7 cellular contexts compared by ENCODE assay signal in genomic region chr3:11671648-11672100, GRCh38. TPM values are rescaled to one million over a fixed set of nuclear protein-coding genes. Genes with fewer than 3 reads are reported as not detected.
A peak's percentile ranks its signal among the peaks of the same experiment; 100 is the strongest.
DNase-seq lines count a peak whose midpoint lies in the region; ATAC-seq and TF ChIP-seq lines count a peak whose summit lies in the region.

No MANE protein-coding gene starts in this region.

- TF ChIP-seq CTCF in chondrocyte (IDR thresholded peaks at IDR 0.05): no peak

- H3K36me3 ChIP-seq in HAP-1 (replicated peaks): no peaks in the 10 kb centered on the region

- peak; percentile 92 for ATAC-seq in GM19351 (IDR thresholded peaks at IDR 0.05; ENCODE audit: unreplicated experiment)
- ATAC-seq in HG03571 (IDR thresholded peaks at IDR 0.05; ENCODE audit: unreplicated experiment): peak; percentile 74
- peak; percentile 82 for ATAC-seq in stimulated activated memory B cell treated with anti-CD40 and anti-IgM and Interleukin-4, amounts not matched to agents 10 μg/mL and 1 μg/mL and 100 μg/mL, for 72 hours
- ATAC-seq in GM19023 (IDR thresholded peaks at IDR 0.05; ENCODE audit: unreplicated experiment): no peak

- H3K4me1 Mint-ChIP-seq in chondrocyte (ENCODE audit: low read depth): peaks cover 73% of the 10 kb centered on the region
- H3K4me1 Mint-ChIP-seq in stimulated activated memory B cell treated with anti-CD40 and anti-IgM and Interleukin-4, amounts not matched to agents 10 μg/mL and 1 μg/mL and 100 μg/mL, for 72 hours: peaks cover 22% of the 10 kb centered on the region

- no peaks in the 10 kb centered on the region for H3K27me3 ChIP-seq in HAP-1 (ENCODE audit: low read depth)

- H3K4me3 ChIP-seq in HAP-1: no peak overlapping the region

- in situ Hi-C loops in HAP-1 (cut with MboI; ENCODE audit: low sequenced_read_pairs): loop anchor here (25.0 kb wide), 1 partner anchor 734 kb away; no protein-coding TSS in a partner anchor

- no peak for DNase-seq in chondrocyte (ENCODE audit: low spot score)
- DNase-seq in HAP-1 (ENCODE audit: low spot score in 2 of 2): no peak
- no peak for DNase-seq in activated CD4-positive, alpha-beta T cell treated with anti-CD3 and anti-CD28 coated beads, Interleukin-2, amount 50 U/mL, for 4 hours

- no peaks in the 10 kb centered on the region for H3K9me3 Mint-ChIP-seq in chondrocyte (ENCODE audit: low read depth)
- H3K9me3 Mint-ChIP-seq in stimulated activated memory B cell treated with anti-CD40 and anti-IgM and Interleukin-4, amounts not matched to agents 10 μg/mL and 1 μg/mL and 100 μg/mL, for 72 hours: no peaks in the 10 kb centered on the region

- H3K27ac Mint-ChIP-seq in chondrocyte (ENCODE audit: unreplicated experiment): peak overlapping the region; percentile 95
- H3K27ac Mint-ChIP-seq in stimulated activated memory B cell treated with anti-CD40 and anti-IgM and Interleukin-4, amounts not matched to agents 10 μg/mL and 1 μg/mL and 100 μg/mL, for 72 hours: no peak overlapping the region

- H3K27me3 Mint-ChIP-seq in chondrocyte (ENCODE audit: low read depth): no peaks in the 10 kb centered on the region
- H3K27me3 Mint-ChIP-seq in stimulated activated memory B cell treated with anti-CD40 and anti-IgM and Interleukin-4, amounts not matched to agents 10 μg/mL and 1 μg/mL and 100 μg/mL, for 72 hours: no peaks in the 10 kb centered on the region

- no peaks in the 10 kb centered on the region for H3K9me3 ChIP-seq in HAP-1

- H3K4me3 Mint-ChIP-seq in chondrocyte (ENCODE audit: unreplicated experiment): no peak overlapping the region
- H3K4me3 Mint-ChIP-seq in stimulated activated memory B cell treated with anti-CD40 and anti-IgM and Interleukin-4, amounts not matched to agents 10 μg/mL and 1 μg/mL and 100 μg/mL, for 72 hours: no peak overlapping the region

- peaks cover 3% of the 10 kb centered on the region for H3K36me3 Mint-ChIP-seq in chondrocyte (ENCODE audit: low read depth)
- H3K36me3 Mint-ChIP-seq in stimulated activated memory B cell treated with anti-CD40 and anti-IgM and Interleukin-4, amounts not matched to agents 10 μg/mL and 1 μg/mL and 100 μg/mL, for 72 hours: peaks cover 6% of the 10 kb centered on the region

- H3K4me1 ChIP-seq in HAP-1: no peaks in the 10 kb centered on the region

RNA-seq across cellular contexts. Expression of gene VGLL4, which starts 28.0 kb away (rescaled TPM):
- total RNA-seq in chondrocyte: 102 to 141 TPM (median 141 TPM) in 3 replicates
